ENCODE assay signal across 9 cellular contexts in genomic region chr16:86508947-86509758, GRCh38. TPM values are rescaled to one million over a fixed set of nuclear protein-coding genes. Genes with fewer than 3 reads are reported as not detected.
DNase-seq lines count a peak whose midpoint lies in the region; ATAC-seq and TF ChIP-seq lines count a peak whose summit lies in the region.
"Had no signal": no experiment of that assay in that cellular context is flagged by ENCODE, and none has a peak within 500 bp of the region (broad histone marks: within the 10 kb centered on the region; RNA-seq: fewer than 3 reads in every experiment).

No MANE protein-coding gene starts in this region.

- H3K27me3 ChIP-seq in GM06990 (replicated peaks; ENCODE audit: control insufficient read depth, insufficient read depth, low read length) (peaks cover 7% of the 10 kb centered on the region), upper lobe of right lung (peaks cover 78% of the 10 kb centered on the region)

- H3K36me3 Mint-ChIP-seq in memory B cell = no peaks in the 10 kb centered on the region

- H3K4me1 Mint-ChIP-seq in memory B cell = peaks cover 28% of the 10 kb centered on the region

- H3K4me3 ChIP-seq in GM06990 (replicated peaks; ENCODE audit: low read depth, low read length) (peak overlapping the region; percentile 59), upper lobe of right lung (peak overlapping the region; percentile 62)

- DNase-seq in GM06990 (ENCODE audit: extremely low read depth, insufficient read length) (peak; percentile 61), NCI-H748 (lab: John Stamatoyannopoulos, UW; ENCODE audit: unreplicated experiment) (peak; percentile 73), dedifferentiated amniotic fluid mesenchymal stem cell (ENCODE audit: extremely low spot score) (peak; percentile 81), memory B cell (ENCODE audit: low spot score in 2 of 2) (no peak), upper lobe of right lung (peak; percentile 80), SK-N-DZ (ENCODE audit: low spot score) (no peak)
- DNase-seq in central memory CD4-positive, alpha-beta T cell = no peak

- H3K4me1 ChIP-seq in upper lobe of right lung = peaks cover 14% of the 10 kb centered on the region

- peak overlapping the region; percentile 85 for H3K4me3 Mint-ChIP-seq in memory B cell

- H3K27ac Mint-ChIP-seq in memory B cell = peak overlapping the region; percentile 48

- H3K9me3 Mint-ChIP-seq in memory B cell = no peaks in the 10 kb centered on the region

- peak; percentile 50 for ATAC-seq in memory B cell (ENCODE audit: low read depth)
- ATAC-seq in upper lobe of right lung = peak; percentile 45
- ATAC-seq in HG02973 (IDR thresholded peaks at IDR 0.05; ENCODE audit: unreplicated experiment) = no peak

- no peaks in the 10 kb centered on the region for H3K9me3 ChIP-seq in upper lobe of right lung

- H3K27ac ChIP-seq in upper lobe of right lung = peak overlapping the region; percentile 86

- intact Hi-C loops in upper lobe of right lung (cut with DNase I) = no loop called here

- no peaks in the 10 kb centered on the region for H3K36me3 ChIP-seq in GM06990 (ENCODE audit: control insufficient read depth, insufficient read depth, low read length)
- peaks cover 4% of the 10 kb centered on the region for H3K36me3 ChIP-seq in upper lobe of right lung

- H3K27me3 Mint-ChIP-seq in memory B cell = peaks cover 43% of the 10 kb centered on the region

- TF ChIP-seq CTCF in GM06990 (IDR thresholded peaks at IDR 0.05; ENCODE audit: insufficient read depth, low read length, poor library complexity, severe bottlenecking) (no peak), upper lobe of right lung (IDR thresholded peaks at IDR 0.05) (no peak)

RNA-seq across cellular contexts. Expression of gene FOXF1, which starts 1.2 kb away (rescaled TPM):
- total RNA-seq in upper lobe of right lung = 46.4 TPM
- polyA plus RNA-seq in SK-N-DZ (2014; cell fraction: cytosol; rRNA removed) = not detected in 2 replicates
- not detected in 2 replicates for polyA plus RNA-seq in SK-N-DZ (2014; cell fraction: nucleus; rRNA removed)
- total RNA-seq: T-helper 1 cell treated with Interleukin-12 subunit alpha and Interleukin-12 subunit beta and Interleukin-4 antibody, amounts not matched to agents 30 ng/mL and 1 ng/mL, for 36 hours had no signal

RNA-seq across cellular contexts. Expression of gene MTHFSD, which starts 45.9 kb away (rescaled TPM):
- 18.7 TPM for total RNA-seq in upper lobe of right lung
- polyA plus RNA-seq in SK-N-DZ (2014; cell fraction: cytosol; rRNA removed) = 14.9 and 18.5 TPM in 2 replicates
- polyA plus RNA-seq in SK-N-DZ (2014; cell fraction: nucleus; rRNA removed) = 15.2 and 28.4 TPM in 2 replicates

RNA-seq across cellular contexts. Expression of gene FOXC2, which starts 57.5 kb away (rescaled TPM):
- total RNA-seq in upper lobe of right lung = 1.1 TPM
- not detected in 2 replicates for polyA plus RNA-seq in SK-N-DZ (2014; cell fraction: cytosol; rRNA removed)
- polyA plus RNA-seq in SK-N-DZ (2014; cell fraction: nucleus; rRNA removed) = not detected in 2 replicates
- total RNA-seq: T-helper 1 cell treated with Interleukin-12 subunit alpha and Interleukin-12 subunit beta and Interleukin-4 antibody, amounts not matched to agents 30 ng/mL and 1 ng/mL, for 36 hours had no signal

Comparison
In these comparisons a context has a peak if more than half of its experiments do, and no peak if none do; other contexts are left out.
1. DNase-seq: peak in GM06990 (single experiment), NCI-H748 (single experiment), dedifferentiated amniotic fluid mesenchymal stem cell (single experiment) and upper lobe of right lung (single experiment); none in memory B cell (0 of 2), SK-N-DZ (single experiment) and central memory CD4-positive, alpha-beta T cell (single experiment).